In the genomic region with DNA sequence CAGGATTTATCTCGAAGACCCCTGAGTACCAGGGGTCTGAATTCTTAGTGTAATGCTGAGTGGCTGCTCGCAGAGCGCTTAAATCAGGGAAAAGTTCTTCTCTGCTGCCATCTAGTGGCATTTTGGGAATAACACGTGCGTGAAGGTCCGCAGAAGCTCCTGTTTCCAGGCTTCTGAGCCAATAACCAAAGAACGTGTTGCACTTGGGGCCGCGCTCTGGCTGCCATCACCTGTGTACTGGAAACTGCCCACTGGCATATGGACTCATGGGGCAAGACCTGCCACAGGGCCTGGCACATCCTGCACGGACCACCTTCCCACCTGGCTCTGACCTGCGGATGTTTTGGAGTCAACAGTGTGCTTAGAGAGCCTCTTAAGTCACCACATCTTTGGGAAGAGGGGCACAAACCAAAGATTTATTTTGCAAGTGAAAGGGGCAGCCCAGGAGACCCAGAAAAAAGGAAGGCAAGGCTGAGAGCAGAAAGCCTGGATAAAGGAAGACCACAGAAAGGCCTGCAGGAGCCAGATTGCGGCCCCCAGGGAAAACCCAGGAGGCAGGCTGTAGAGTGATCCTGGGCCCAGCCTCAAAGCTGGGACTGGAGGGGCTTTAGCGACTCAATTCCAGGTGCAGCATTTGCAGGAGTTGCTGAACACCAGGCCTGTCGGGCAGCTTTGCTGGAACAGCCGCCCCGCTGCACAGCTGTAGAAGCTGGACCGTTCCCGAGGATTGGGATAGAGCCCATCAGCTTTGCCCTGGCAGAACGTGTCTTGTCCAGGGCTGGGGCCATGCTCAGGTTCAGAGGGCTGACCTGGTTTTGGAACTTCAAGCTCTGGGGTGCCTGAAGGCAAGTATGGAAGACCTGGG, we compare ENCODE assay signal across 8 cellular contexts. TPM values are rescaled to one million over a fixed set of nuclear protein-coding genes. Genes with fewer than 3 reads are reported as not detected.
DNase-seq lines count a peak whose midpoint lies in the region; TF ChIP-seq lines count a peak whose summit lies in the region.

No MANE protein-coding gene starts in this region.

- H3K27ac ChIP-seq in BLaER1, result peak overlapping the region; percentile 80; the same call in 1 of the 2 replicates
- H3K27ac ChIP-seq in effector memory CD4-positive, alpha-beta T cell (ENCODE audit: insufficient read depth, low read length, poor library complexity, severe bottlenecking), result no peak overlapping the region

- H3K4me1 ChIP-seq in BLaER1, result peaks cover 55% of the 10 kb centered on the region
- no peaks in the 10 kb centered on the region for H3K4me1 ChIP-seq in effector memory CD4-positive, alpha-beta T cell (ENCODE audit: control insufficient read depth, insufficient read depth, low read length, poor library complexity, severe bottlenecking)

- no peak overlapping the region for H3K4me3 Mint-ChIP-seq in HFFc6
- H3K4me3 Mint-ChIP-seq in activated CD4-positive, alpha-beta memory T cell treated with anti-CD3 and anti-CD28 coated beads for 36 hours, result no peak overlapping the region

- no peaks in the 10 kb centered on the region for H3K9me3 Mint-ChIP-seq in HFFc6
- no peaks in the 10 kb centered on the region for H3K9me3 Mint-ChIP-seq in activated CD4-positive, alpha-beta memory T cell treated with anti-CD3 and anti-CD28 coated beads for 36 hours

- no peaks in the 10 kb centered on the region for H3K36me3 Mint-ChIP-seq in HFFc6 (ENCODE audit: low read depth)
- H3K36me3 Mint-ChIP-seq in activated CD4-positive, alpha-beta memory T cell treated with anti-CD3 and anti-CD28 coated beads for 36 hours, result no peaks in the 10 kb centered on the region

- POLR2A ChIA-PET in activated CD4-positive, alpha-beta memory T cell treated with anti-CD3 and anti-CD28 coated beads for 36 hours (lab: Charles Lee), result no interaction called here

- H3K4me1 Mint-ChIP-seq in HFFc6 (ENCODE audit: low read depth), result no peaks in the 10 kb centered on the region
- H3K4me1 Mint-ChIP-seq in activated CD4-positive, alpha-beta memory T cell treated with anti-CD3 and anti-CD28 coated beads for 36 hours (ENCODE audit: low read depth), result no peaks in the 10 kb centered on the region

- peaks cover 27% of the 10 kb centered on the region for H3K27me3 Mint-ChIP-seq in HFFc6 (ENCODE audit: insufficient read depth)
- peaks cover 8% of the 10 kb centered on the region for H3K27me3 Mint-ChIP-seq in activated CD4-positive, alpha-beta memory T cell treated with anti-CD3 and anti-CD28 coated beads for 36 hours

- no peak overlapping the region for H3K4me3 ChIP-seq in BLaER1
- H3K4me3 ChIP-seq in effector memory CD4-positive, alpha-beta T cell (ENCODE audit: insufficient read depth, low read depth, low read length, poor library complexity, severe bottlenecking), result no peak overlapping the region

- TF ChIP-seq CTCF in HFFc6 (IDR thresholded peaks at IDR 0.05), result peak; percentile 91

- no peaks in the 10 kb centered on the region for H3K9me3 ChIP-seq in BLaER1
- no peaks in the 10 kb centered on the region for H3K9me3 ChIP-seq in effector memory CD4-positive, alpha-beta T cell (ENCODE audit: control insufficient read depth, low read length)

- no peaks in the 10 kb centered on the region for H3K36me3 ChIP-seq in BLaER1
- H3K36me3 ChIP-seq in effector memory CD4-positive, alpha-beta T cell (ENCODE audit: control insufficient read depth, insufficient read depth, low read length), result no peaks in the 10 kb centered on the region

- H3K9ac ChIP-seq in BLaER1, result no peak overlapping the region

- H3K4me2 ChIP-seq in BLaER1, result peak overlapping the region; percentile 82

- H3K27me3 ChIP-seq in BLaER1, result no peaks in the 10 kb centered on the region
- no peaks in the 10 kb centered on the region for H3K27me3 ChIP-seq in effector memory CD4-positive, alpha-beta T cell (replicated peaks; ENCODE audit: control insufficient read depth, insufficient read depth, low read length, poor library complexity, severe bottlenecking)

- DNase-seq in HFFc6 (peak; percentile 47), NCI-H748 treated with DMSO at 0.1 percent for 48 hours (lab: John Stamatoyannopoulos, UW) (peak; percentile 35), medulla oblongata (ENCODE audit: extremely low spot score) (peak; percentile 90), amniotic stem cell (lab: John Stamatoyannopoulos, UW) (no peak)
- DNase-seq in activated CD4-positive, alpha-beta memory T cell treated with anti-CD3 and anti-CD28 coated beads for 36 hours, result peak; percentile 56
- DNase-seq in effector memory CD4-positive, alpha-beta T cell, result peak in 2 of 3 donors; percentile 5 to 32
- peak; percentile 13 to 26 for DNase-seq in stimulated activated CD8-positive, alpha-beta memory T cell treated with anti-CD3 and anti-CD28 coated beads, Interleukin-2, amount 100 ng/mL, for 48 hours (ENCODE audit: low read depth in 2 of 2)

- CTCF ChIA-PET in activated CD4-positive, alpha-beta memory T cell treated with anti-CD3 and anti-CD28 coated beads for 36 hours (lab: Charles Lee), result interaction anchor here (0.5 to 13.4 kb wide), 41 partner anchors 8 to 390 kb away, joined by 3 to 248 read pairs (median 4); no protein-coding TSS in a partner anchor

- intact Hi-C loops in activated CD4-positive, alpha-beta memory T cell treated with anti-CD3 and anti-CD28 coated beads for 36 hours (cut with micrococcal nuclease), result loop anchor here (1.0 to 5.0 kb wide), 3 partner anchors 44 to 177 kb away; no protein-coding TSS in a partner anchor

- no peaks in the 10 kb centered on the region for H4K20me1 ChIP-seq in BLaER1

- no peak overlapping the region for H3K27ac Mint-ChIP-seq in HFFc6
- H3K27ac Mint-ChIP-seq in activated CD4-positive, alpha-beta memory T cell treated with anti-CD3 and anti-CD28 coated beads for 36 hours, result no peak overlapping the region

RNA-seq across cellular contexts. Expression of a gene that starts 13.0 kb away (rescaled TPM):
- not detected for total RNA-seq in HFFc6 (2021; fragmentation: NEBNext Ultra II Directional; extraction: Animal tissue kit (Norgen Biotek cat#: 25700))
- total RNA-seq in activated CD4-positive, alpha-beta memory T cell treated with anti-CD3 and anti-CD28 coated beads for 36 hours, result under 1 TPM; 0.19 to 0.53 TPM

RNA-seq across cellular contexts. Expression of a gene that starts 30.0 kb away (rescaled TPM):
- total RNA-seq in HFFc6 (2021; fragmentation: NEBNext Ultra II Directional; extraction: Animal tissue kit (Norgen Biotek cat#: 25700)), result not detected
- total RNA-seq in activated CD4-positive, alpha-beta memory T cell treated with anti-CD3 and anti-CD28 coated beads for 36 hours, result not detected

RNA-seq across cellular contexts. Expression of a gene that starts 40.9 kb away (rescaled TPM):
- not detected for total RNA-seq in HFFc6 (2021; fragmentation: NEBNext Ultra II Directional; extraction: Animal tissue kit (Norgen Biotek cat#: 25700))
- not detected for total RNA-seq in activated CD4-positive, alpha-beta memory T cell treated with anti-CD3 and anti-CD28 coated beads for 36 hours
